ENCODE assay signal across 23 cellular contexts in the genomic region with DNA sequence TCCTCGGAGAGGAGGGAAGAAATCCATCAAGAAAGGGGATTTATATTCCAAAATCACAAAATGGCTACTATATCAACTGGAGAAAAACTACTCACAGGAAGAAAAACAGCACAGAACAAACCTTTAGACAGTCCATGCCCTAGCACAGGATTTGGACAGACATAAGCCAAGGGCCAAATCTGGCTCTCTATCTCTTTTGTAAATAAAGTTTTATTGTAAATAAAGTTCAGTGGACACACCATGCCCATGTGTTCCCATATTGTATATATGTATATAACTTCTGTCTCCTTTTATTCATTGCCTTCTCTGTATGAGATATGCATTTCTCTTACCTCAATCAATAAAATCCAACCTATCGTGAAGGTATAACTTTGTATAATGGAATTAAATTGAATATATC.
"Had no signal": no experiment of that assay in that cellular context is flagged by ENCODE, and none has a peak within 500 bp of the region (broad histone marks: within the 10 kb centered on the region; RNA-seq: fewer than 3 reads in every experiment).

No MANE protein-coding gene starts in this region.

- H3K4me1 ChIP-seq: Peyer's patch had no signal

- H3K36me3 ChIP-seq: Peyer's patch, SJCRH30 had no signal

- DNase-seq: Kasumi-1; KG1; MM.1S; NCI-H1048; NCI-H1105; NCI-H1417; NCI-H1436 treated with DMSO at 0.1 percent for 48 hours; NCI-H1694; NCI-H187 treated with DMSO at 0.1 percent for 48 hours; NCI-H2029 treated with DMSO at 0.1 percent for 48 hours; NCI-H2171 treated with DMSO at 0.1 percent for 48 hours; NCI-H345; NCI-H446 treated with DMSO at 0.1 percent for 48 hours; NCI-H510A treated with DMSO at 0.1 percent for 48 hours; NCI-H526; NCI-H82; NK-92 treated with Interleukin-12 subunit alpha and Interleukin-12 subunit beta, amount 100 ng/mL, for 24 hours; PC-9; Peyer's patch; SHP77 treated with DMSO at 0.1 percent for 48 hours; SJCRH30 had no signal

- H2AFZ ChIP-seq: PC-9 had no signal

- H3K27ac ChIP-seq: PC-9, Peyer's patch, SJCRH30, SK-N-MC had no signal

- H3K9me3 ChIP-seq: Peyer's patch, SJCRH30 had no signal

- H3K4me3 ChIP-seq: PC-9, Peyer's patch, SJCRH30, SK-N-MC had no signal

- H3K27me3 ChIP-seq: Peyer's patch, SJCRH30 had no signal

- H3K4me2 ChIP-seq: PC-9 had no signal

- ATAC-seq: Right ventricle myocardium inferior had no signal
